17 cellular contexts compared by ENCODE assay signal in genomic region chr2:203126971-203127370, GRCh38.
"Had no signal": no experiment of that assay in that cellular context is flagged by ENCODE, and none has a peak within 500 bp of the region (broad histone marks: within the 10 kb centered on the region; RNA-seq: fewer than 3 reads in every experiment).

No MANE protein-coding gene starts in this region.

- H3K4me3 ChIP-seq: colonic mucosa, esophagus squamous epithelium, lower lobe of right lung, tibial nerve, uterus had no signal

- H3K36me3 ChIP-seq: colonic mucosa, uterus had no signal

- ATAC-seq: activated naive CD8-positive, alpha-beta T cell treated with anti-CD3 and anti-CD28 coated beads, Interleukin-2, amount 50 U/mL, for 24 hours; activated T-helper 17 cell treated with anti-CD3 and anti-CD28 coated beads, Interleukin-2, amount 50 U/mL, for 72 hours; lower lobe of right lung had no signal

- H3K27me3 ChIP-seq: colonic mucosa, esophagus squamous epithelium, tibial nerve, uterus had no signal

- H3K9me3 ChIP-seq: colonic mucosa, esophagus squamous epithelium, lower lobe of right lung, tibial nerve, uterus had no signal

- H3K27ac ChIP-seq: colonic mucosa, esophagus squamous epithelium, lower lobe of right lung, tibial nerve, uterus had no signal

- DNase-seq: activated CD4-positive, alpha-beta T cell treated with anti-CD3 and anti-CD28 coated beads, Interleukin-2, amount 50 U/mL, for 4 hours; activated CD4-positive, CD25-positive, alpha-beta regulatory T cell treated with anti-CD3 and anti-CD28 coated beads, Interleukin-2, amount 50 U/mL, for 72 hours; activated naive CD4-positive, alpha-beta T cell treated with Interleukin-2 at 50 U/mL for 16 hours; activated naive CD8-positive, alpha-beta T cell treated with anti-CD3 and anti-CD28 coated beads, Interleukin-2, amount 50 U/mL, for 24 hours; colonic mucosa; esophagus squamous epithelium; head of caudate nucleus; immature natural killer cell; lower lobe of right lung; midbrain; stimulated activated CD4-positive, alpha-beta T cell treated with anti-CD3 and anti-CD28 coated beads, Interleukin-2, amount 100 ng/mL, for 48 hours; stimulated activated naive CD4-positive, alpha-beta T cell treated with Interleukin-2 at 50 U/mL for 16 hours; substantia nigra; T-helper 9 cell; uterus had no signal

- H3K4me1 ChIP-seq: colonic mucosa, lower lobe of right lung, tibial nerve, uterus had no signal
